Comparison of ENCODE assay signal across 1 cellular context in genomic region chr7:96321041-96321669, GRCh38.
TF ChIP-seq lines count a peak whose summit lies in the region.

No MANE protein-coding gene starts in this region.

TF ChIP-seq in WTC11, 78 proteins besides CTCF, POLR2A, EP300 and RAD21 (continued from another document):
- TF ChIP-seq AR (CRISPR knock-in tag; IDR thresholded peaks at IDR 0.05) (no peak), ZNF512 (CRISPR knock-in tag; IDR thresholded peaks at IDR 0.05; ENCODE audit: borderline replicate concordance) (no peak), FOXK1 (CRISPR knock-in tag; IDR thresholded peaks at IDR 0.05) (peak; percentile 57; the same call in 1 of the 2 replicates), PRRX2 (CRISPR knock-in tag; IDR thresholded peaks at IDR 0.05) (0 out of 2 replicates have a peak, but pooled peaks have one; percentile 18)
